7 cellular contexts compared by ENCODE assay signal in genomic region chr5:81740758-81741157, GRCh38. TPM values are rescaled to one million over a fixed set of nuclear protein-coding genes. Genes with fewer than 3 reads are reported as not detected.
"Had no signal": no experiment of that assay in that cellular context is flagged by ENCODE, and none has a peak within 500 bp of the region (broad histone marks: within the 10 kb centered on the region; RNA-seq: fewer than 3 reads in every experiment).

No MANE protein-coding gene starts in this region.

- H3K27ac ChIP-seq: HL-60, KMS-11 had no signal

- H3K4me2 ChIP-seq: KMS-11 had no signal

- FAIRE-seq: HepG2, HTR-8/SVneo had no signal

- ATAC-seq: HepG2 had no signal

- DNase-seq: IMR-90, KBM-7, KG1 had no signal

- H3K9ac ChIP-seq: KMS-11 had no signal

RNA-seq across cellular contexts. Expression of gene SSBP2, which starts 10.1 kb away (rescaled TPM):
- total RNA-seq: HepG2 had no signal
